ENCODE assay signal across 24 cellular contexts in the genomic region with DNA sequence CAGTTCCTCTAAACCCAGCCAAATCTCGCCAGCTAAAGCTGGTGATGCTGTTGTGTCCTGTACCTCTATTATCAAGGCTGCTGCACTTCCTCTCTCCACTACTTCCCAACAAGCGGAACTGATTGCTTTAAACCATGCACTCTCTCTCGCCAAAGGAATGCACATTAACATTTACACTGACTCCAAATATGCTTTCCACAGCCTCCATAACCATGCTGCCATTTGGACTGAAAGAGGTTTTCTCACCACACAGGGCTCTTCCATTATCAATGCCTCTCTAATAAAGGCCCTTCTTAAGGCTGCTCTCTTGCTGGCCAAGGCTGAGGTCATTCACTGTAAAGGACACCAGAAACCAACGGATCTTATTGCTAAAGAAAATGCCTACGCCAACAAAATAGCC. TPM values are rescaled to one million over a fixed set of nuclear protein-coding genes. Genes with fewer than 3 reads are reported as not detected.
DNase-seq lines count a peak whose midpoint lies in the region; ATAC-seq and TF ChIP-seq lines count a peak whose summit lies in the region.
"Had no signal": no experiment of that assay in that cellular context is flagged by ENCODE, and none has a peak within 500 bp of the region (broad histone marks: within the 10 kb centered on the region; RNA-seq: fewer than 3 reads in every experiment).

No MANE protein-coding gene starts in this region.

- ATAC-seq in GM18873 (IDR thresholded peaks at IDR 0.05; ENCODE audit: low FRiP score, unreplicated experiment), result no peak
- ATAC-seq: activated T-cell treated with anti-CD3 and anti-CD28 coated beads, Interleukin-2, amount 50 U/mL, for 4 hours; left lobe of liver had no signal

- no peaks in the 10 kb centered on the region for H3K9me3 ChIP-seq in vagina
- H3K9me3 ChIP-seq: breast epithelium, HAP-1, neutrophil had no signal

- H3K4me3 ChIP-seq in vagina, result no peak overlapping the region
- H3K4me3 ChIP-seq: breast epithelium, HAP-1 had no signal

- no peak for TF ChIP-seq CTCF in vagina (IDR thresholded peaks at IDR 0.05)

- no peaks in the 10 kb centered on the region for H3K27me3 ChIP-seq in vagina
- H3K27me3 ChIP-seq: breast epithelium, neutrophil had no signal

- no peak for TF ChIP-seq POLR2A in vagina (IDR thresholded peaks at IDR 0.05)

- no peaks in the 10 kb centered on the region for H3K36me3 ChIP-seq in vagina
- H3K36me3 ChIP-seq: breast epithelium, HAP-1, neutrophil had no signal

- DNase-seq in EL, result peak; percentile 20
- DNase-seq in amniotic epithelial cell (ENCODE audit: low read depth), result peak; percentile 21
- peak; percentile 63 for DNase-seq in glomerular visceral epithelial cell (ENCODE audit: extremely low spot score)
- peak; percentile 66 for DNase-seq in renal cortical epithelial cell (ENCODE audit: low read depth)
- DNase-seq in amygdala (lab: John Stamatoyannopoulos, UW), result no peak
- no peak for DNase-seq in vagina (ENCODE audit: extremely low spot score in 2 of 2)
- DNase-seq: activated CD4-positive, alpha-beta T cell treated with anti-CD3 and anti-CD28 coated beads, Interleukin-2, amount 50 U/mL, for 1 hour; activated gamma-delta T cell treated with Interleukin-2 at 50 U/mL for 16 hours; activated T-cell treated with anti-CD3 and anti-CD28 coated beads, Interleukin-2, amount 50 U/mL, for 4 hours; effector memory CD4-positive, alpha-beta T cell; naive B cell; NCI-H1092 treated with DMSO at 0.1 percent for 48 hours; NCI-H2029; NCI-H526; SIG-M5; stimulated activated naive CD4-positive, alpha-beta T cell; SW 1271; T1000 had no signal

- H3K27ac ChIP-seq in vagina, result no peak overlapping the region
- H3K27ac ChIP-seq: breast epithelium, neutrophil had no signal

- H3K4me1 ChIP-seq in vagina, result no peaks in the 10 kb centered on the region
- H3K4me1 ChIP-seq: breast epithelium had no signal

- intact Hi-C loops in vagina (cut with DNase I), result no loop called here

RNA-seq across cellular contexts. Expression of gene LRRC61, which starts 11.4 kb away (rescaled TPM):
- total RNA-seq in renal cortical epithelial cell (30.6 and 86.5 TPM in 2 replicates), vagina (14.0 TPM)
- total RNA-seq: G401 had no signal

RNA-seq across cellular contexts. Expression of gene ACTR3C, which starts 11.6 kb away (rescaled TPM):
- total RNA-seq in renal cortical epithelial cell (40.1 and 81.8 TPM in 2 replicates), vagina (24.1 TPM)

RNA-seq across cellular contexts. Expression of gene RARRES2, which starts 29.7 kb away (rescaled TPM):
- 28.5 and 161 TPM in 2 replicates for total RNA-seq in renal cortical epithelial cell
- total RNA-seq in vagina, result 305 TPM

RNA-seq across cellular contexts. Expression of gene REPIN1, which starts 56.9 kb away (rescaled TPM):
- total RNA-seq in renal cortical epithelial cell (39.6 and 77.0 TPM in 2 replicates), vagina (49.4 TPM)

Comparison
In these comparisons a context has a peak if more than half of its experiments do, and no peak if none do; other contexts are left out.
1. DNase-seq: peak in EL (single experiment), amniotic epithelial cell (single experiment), glomerular visceral epithelial cell (single experiment) and renal cortical epithelial cell (single experiment); none in amygdala (0 of 56) and vagina (0 of 2).